Comparison of ENCODE assay signal across 15 cellular contexts in the genomic region with DNA sequence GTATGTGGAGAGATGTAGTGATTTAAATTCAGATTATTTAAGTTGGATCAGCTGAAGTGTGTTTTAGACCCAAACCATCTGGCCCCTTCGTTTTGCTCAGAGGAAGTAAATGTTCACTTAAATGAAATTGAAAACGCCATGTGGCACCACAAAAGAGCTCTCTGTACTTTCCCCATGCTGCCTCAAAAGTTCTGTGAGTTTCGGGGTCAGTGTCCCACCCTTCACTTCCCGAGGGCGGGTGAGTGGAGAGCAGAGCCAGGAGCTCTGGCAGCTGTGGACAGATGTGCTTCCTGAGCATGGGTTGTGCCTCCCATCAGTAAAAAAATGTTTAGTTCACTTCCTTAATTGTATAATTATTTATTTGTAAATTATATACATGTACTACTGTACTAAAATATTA. TPM values are rescaled to one million over a fixed set of nuclear protein-coding genes. Genes with fewer than 3 reads are reported as not detected.
"Had no signal": no experiment of that assay in that cellular context is flagged by ENCODE, and none has a peak within 500 bp of the region (broad histone marks: within the 10 kb centered on the region; RNA-seq: fewer than 3 reads in every experiment).

No MANE protein-coding gene starts in this region.

- H3K4me3 ChIP-seq: mucosa of descending colon, ovary, prostate gland, sigmoid colon, upper lobe of left lung had no signal

RNA-seq across cellular contexts. Expression of a gene that starts 48.4 kb away (rescaled TPM):
- total RNA-seq: activated CD4-positive, alpha-beta memory T cell treated with anti-CD3 and anti-CD28 coated beads for 36 hours; activated CD4-positive, alpha-beta T cell treated with anti-CD3 and anti-CD28 coated beads, Interleukin-2, amount 10 ng/mL, durations not matched to agents 24 days and 14 days; activated CD8-positive, alpha-beta memory T cell treated with anti-CD3 and anti-CD28 coated beads for 36 hours; activated naive CD4-positive, alpha-beta T cell treated with anti-CD3 and anti-CD28 coated beads for 36 hours; activated T-helper 1 cell treated with anti-CD3 and anti-CD28 coated beads, Interleukin-12 subunit alpha, Interleukin-12 subunit beta, Interleukin-2, Interleukin-4 antibody, amounts not matched to agents 30 ng/mL and 10 ng/mL and 1 ng/mL, durations not matched to agents 14 hours and 24 hours and 36 hours; esophagus mucosa; glomerular endothelial cell; left ventricle myocardium superior; mesenteric fat pad; myocyte had no signal
